1 cellular context compared by ENCODE assay signal in the genomic region with DNA sequence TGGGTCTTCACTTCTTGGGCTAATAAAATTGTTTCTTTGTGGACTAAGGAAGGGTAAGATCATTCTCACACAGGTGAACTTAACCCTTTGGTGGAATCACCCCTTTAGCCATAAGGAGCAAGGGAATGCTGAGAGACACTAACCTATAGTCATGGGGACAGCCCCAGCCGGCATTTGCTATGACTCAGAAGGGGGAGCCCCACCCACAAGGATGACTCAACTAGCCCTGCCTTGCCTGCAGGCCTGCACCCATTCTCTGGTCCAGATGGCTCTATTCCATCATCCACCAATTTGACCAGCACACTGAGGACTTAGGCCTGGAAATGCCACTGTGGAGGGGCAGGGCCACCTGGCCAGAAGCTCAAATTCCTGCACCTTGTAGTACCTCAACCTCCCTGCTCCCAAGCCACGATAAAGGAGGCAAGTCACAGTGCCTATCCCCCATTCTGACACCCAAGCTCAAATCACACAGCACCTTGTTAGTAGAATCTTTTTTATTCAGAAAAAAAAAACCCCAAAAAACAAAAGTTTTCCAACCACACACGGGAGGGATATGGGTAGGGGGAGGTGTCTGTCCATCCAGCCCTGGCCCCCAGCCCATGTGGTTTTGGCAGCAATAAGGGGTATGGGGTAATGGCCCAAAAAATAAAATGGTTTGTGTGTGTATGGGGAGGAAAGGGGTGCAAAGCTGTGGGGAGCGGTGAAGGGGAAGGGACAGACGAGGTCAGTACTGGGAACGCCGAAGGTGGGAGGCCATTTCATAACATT.
TF ChIP-seq lines count a peak whose summit lies in the region.

No MANE protein-coding gene starts in this region.

TF ChIP-seq in WTC11, 78 proteins besides CTCF, POLR2A, EP300 and RAD21 (continued from another document):
- TF ChIP-seq, protein P1, sequence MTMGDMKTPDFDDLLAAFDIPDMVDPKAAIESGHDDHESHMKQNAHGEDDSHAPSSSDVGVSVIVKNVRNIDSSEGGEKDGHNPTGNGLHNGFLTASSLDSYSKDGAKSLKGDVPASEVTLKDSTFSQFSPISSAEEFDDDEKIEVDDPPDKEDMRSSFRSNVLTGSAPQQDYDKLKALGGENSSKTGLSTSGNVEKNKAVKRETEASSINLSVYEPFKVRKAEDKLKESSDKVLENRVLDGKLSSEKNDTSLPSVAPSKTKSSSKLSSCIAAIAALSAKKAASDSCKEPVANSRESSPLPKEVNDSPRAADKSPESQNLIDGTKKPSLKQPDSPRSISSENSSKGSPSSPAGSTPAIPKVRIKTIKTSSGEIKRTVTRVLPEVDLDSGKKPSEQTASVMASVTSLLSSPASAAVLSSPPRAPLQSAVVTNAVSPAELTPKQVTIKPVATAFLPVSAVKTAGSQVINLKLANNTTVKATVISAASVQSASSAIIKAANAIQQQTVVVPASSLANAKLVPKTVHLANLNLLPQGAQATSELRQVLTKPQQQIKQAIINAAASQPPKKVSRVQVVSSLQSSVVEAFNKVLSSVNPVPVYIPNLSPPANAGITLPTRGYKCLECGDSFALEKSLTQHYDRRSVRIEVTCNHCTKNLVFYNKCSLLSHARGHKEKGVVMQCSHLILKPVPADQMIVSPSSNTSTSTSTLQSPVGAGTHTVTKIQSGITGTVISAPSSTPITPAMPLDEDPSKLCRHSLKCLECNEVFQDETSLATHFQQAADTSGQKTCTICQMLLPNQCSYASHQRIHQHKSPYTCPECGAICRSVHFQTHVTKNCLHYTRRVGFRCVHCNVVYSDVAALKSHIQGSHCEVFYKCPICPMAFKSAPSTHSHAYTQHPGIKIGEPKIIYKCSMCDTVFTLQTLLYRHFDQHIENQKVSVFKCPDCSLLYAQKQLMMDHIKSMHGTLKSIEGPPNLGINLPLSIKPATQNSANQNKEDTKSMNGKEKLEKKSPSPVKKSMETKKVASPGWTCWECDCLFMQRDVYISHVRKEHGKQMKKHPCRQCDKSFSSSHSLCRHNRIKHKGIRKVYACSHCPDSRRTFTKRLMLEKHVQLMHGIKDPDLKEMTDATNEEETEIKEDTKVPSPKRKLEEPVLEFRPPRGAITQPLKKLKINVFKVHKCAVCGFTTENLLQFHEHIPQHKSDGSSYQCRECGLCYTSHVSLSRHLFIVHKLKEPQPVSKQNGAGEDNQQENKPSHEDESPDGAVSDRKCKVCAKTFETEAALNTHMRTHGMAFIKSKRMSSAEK (CRISPR knock-in tag; IDR thresholded peaks at IDR 0.05; ENCODE audit: borderline replicate concordance) = no peak; the same call in 1 of the 2 replicates
- TF ChIP-seq OVOL2 (CRISPR knock-in tag; IDR thresholded peaks at IDR 0.05; ENCODE audit: borderline replicate concordance) (no peak), TEAD1 (CRISPR knock-in tag; IDR thresholded peaks at IDR 0.05) (no peak), GTF2I (CRISPR knock-in tag; conservative IDR thresholded peaks at IDR 0.05) (no peak), FOXJ3 (CRISPR knock-in tag; IDR thresholded peaks at IDR 0.05; ENCODE audit: borderline replicate concordance) (no peak), ETV6 (CRISPR knock-in tag; IDR thresholded peaks at IDR 0.05) (no peak), PRRX2 (CRISPR knock-in tag; IDR thresholded peaks at IDR 0.05) (no peak), ZNF671 (CRISPR knock-in tag; IDR thresholded peaks at IDR 0.05) (0 out of 2 replicates have a peak, but pooled peaks have one; percentile 49)
- TF ChIP-seq, protein P2, sequence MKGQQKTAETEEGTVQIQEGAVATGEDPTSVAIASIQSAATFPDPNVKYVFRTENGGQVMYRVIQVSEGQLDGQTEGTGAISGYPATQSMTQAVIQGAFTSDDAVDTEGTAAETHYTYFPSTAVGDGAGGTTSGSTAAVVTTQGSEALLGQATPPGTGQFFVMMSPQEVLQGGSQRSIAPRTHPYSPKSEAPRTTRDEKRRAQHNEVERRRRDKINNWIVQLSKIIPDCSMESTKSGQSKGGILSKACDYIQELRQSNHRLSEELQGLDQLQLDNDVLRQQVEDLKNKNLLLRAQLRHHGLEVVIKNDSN (CRISPR knock-in tag; IDR thresholded peaks at IDR 0.05) = no peak
- TF ChIP-seq, protein P3, sequence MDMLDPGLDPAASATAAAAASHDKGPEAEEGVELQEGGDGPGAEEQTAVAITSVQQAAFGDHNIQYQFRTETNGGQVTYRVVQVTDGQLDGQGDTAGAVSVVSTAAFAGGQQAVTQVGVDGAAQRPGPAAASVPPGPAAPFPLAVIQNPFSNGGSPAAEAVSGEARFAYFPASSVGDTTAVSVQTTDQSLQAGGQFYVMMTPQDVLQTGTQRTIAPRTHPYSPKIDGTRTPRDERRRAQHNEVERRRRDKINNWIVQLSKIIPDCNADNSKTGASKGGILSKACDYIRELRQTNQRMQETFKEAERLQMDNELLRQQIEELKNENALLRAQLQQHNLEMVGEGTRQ (CRISPR knock-in tag; IDR thresholded peaks at IDR 0.05) = no peak
- TF ChIP-seq, protein P4, sequence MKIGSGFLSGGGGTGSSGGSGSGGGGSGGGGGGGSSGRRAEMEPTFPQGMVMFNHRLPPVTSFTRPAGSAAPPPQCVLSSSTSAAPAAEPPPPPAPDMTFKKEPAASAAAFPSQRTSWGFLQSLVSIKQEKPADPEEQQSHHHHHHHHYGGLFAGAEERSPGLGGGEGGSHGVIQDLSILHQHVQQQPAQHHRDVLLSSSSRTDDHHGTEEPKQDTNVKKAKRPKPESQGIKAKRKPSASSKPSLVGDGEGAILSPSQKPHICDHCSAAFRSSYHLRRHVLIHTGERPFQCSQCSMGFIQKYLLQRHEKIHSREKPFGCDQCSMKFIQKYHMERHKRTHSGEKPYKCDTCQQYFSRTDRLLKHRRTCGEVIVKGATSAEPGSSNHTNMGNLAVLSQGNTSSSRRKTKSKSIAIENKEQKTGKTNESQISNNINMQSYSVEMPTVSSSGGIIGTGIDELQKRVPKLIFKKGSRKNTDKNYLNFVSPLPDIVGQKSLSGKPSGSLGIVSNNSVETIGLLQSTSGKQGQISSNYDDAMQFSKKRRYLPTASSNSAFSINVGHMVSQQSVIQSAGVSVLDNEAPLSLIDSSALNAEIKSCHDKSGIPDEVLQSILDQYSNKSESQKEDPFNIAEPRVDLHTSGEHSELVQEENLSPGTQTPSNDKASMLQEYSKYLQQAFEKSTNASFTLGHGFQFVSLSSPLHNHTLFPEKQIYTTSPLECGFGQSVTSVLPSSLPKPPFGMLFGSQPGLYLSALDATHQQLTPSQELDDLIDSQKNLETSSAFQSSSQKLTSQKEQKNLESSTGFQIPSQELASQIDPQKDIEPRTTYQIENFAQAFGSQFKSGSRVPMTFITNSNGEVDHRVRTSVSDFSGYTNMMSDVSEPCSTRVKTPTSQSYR (CRISPR knock-in tag; IDR thresholded peaks at IDR 0.05) = 0 out of 2 replicates have a peak, but pooled peaks have one; percentile 32
- TF ChIP-seq, protein P5, sequence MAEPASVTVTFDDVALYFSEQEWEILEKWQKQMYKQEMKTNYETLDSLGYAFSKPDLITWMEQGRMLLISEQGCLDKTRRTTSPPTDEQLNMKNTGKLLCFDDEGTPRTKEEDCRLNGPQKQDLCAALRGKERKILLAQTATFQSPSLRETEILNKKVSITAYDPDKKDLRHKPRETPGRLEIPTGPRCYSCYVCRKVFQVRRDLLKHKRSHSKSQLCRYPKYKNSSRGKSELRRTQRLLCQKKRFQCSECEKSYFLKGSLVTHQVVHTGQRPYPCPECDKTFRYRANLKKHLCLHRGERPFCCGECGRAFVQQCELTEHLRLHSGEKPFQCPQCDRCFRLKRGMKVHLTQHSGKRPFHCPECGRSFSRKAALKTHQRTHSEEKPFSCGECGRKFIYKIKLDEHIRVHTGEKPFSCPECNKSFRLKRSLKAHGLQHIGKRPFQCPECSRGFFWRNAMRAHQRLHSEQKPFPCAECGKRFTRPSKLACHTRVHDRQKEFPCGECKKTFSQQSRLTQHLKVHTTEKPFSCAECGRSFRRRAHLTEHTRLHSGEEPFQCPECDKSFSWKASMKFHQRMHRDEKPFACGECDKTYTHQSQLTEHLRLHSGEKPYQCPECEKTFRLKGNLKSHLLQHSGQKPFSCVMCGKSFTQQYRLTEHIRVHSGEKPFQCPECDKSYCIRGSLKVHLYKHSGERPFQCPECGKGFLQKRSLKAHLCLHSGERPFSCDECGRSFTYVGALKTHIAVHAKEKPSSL (CRISPR knock-in tag; conservative IDR thresholded peaks at IDR 0.05) = 0 out of 2 replicates have a peak, but pooled peaks have one; percentile 9
